ENCODE assay signal across 16 cellular contexts in the genomic region with DNA sequence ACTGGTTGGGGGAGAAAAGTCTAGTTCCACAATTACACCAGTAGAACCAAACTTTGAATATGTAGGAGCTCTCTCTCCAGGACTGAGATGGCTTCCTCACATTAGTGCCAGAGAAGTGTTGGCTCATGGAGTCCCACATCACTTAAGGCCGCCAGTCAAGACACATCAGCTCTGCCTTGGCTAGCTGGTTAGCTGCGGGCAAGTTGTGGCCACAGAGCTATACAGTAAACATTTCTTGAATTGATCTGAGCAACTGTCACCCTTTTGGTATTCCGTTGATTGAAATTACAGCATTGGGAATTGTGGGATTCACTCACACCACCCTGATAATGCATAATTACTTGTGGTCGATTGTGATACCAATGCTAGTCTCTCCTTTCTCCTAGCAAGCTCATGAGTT.
"Had no signal": no experiment of that assay in that cellular context is flagged by ENCODE, and none has a peak within 500 bp of the region (broad histone marks: within the 10 kb centered on the region; RNA-seq: fewer than 3 reads in every experiment).

No MANE protein-coding gene starts in this region.

- H3K9me3 ChIP-seq: SK-N-SH had no signal

- DNase-seq: KBM-7, NCI-H1092, NCI-H1105 treated with DMSO at 0.1 percent for 48 hours, NCI-H1417 treated with DMSO at 0.1 percent for 48 hours, NCI-H1694, NCI-H187 treated with DMSO at 0.1 percent for 48 hours, NCI-H2029 treated with DMSO at 0.1 percent for 48 hours, NCI-H2171 treated with DMSO at 0.1 percent for 48 hours, NCI-H226, NCI-H510A, NCI-H524 treated with DMSO at 0.1 percent for 48 hours, NCI-H774, SHP77, SW 1271 had no signal

- H3K27ac ChIP-seq: RWPE1 had no signal

- H3K4me2 ChIP-seq: SK-N-SH had no signal
